In genomic region chr3:9204253-9205005, GRCh38 we compare ENCODE assay signal across 1 cellular context.
TF ChIP-seq lines count a peak whose summit lies in the region.

No MANE protein-coding gene starts in this region.

TF ChIP-seq in HepG2, 621 proteins besides CTCF, POLR2A, EP300 and RAD21 (continued from another document and continues in another):
- TF ChIP-seq, protein P1, sequence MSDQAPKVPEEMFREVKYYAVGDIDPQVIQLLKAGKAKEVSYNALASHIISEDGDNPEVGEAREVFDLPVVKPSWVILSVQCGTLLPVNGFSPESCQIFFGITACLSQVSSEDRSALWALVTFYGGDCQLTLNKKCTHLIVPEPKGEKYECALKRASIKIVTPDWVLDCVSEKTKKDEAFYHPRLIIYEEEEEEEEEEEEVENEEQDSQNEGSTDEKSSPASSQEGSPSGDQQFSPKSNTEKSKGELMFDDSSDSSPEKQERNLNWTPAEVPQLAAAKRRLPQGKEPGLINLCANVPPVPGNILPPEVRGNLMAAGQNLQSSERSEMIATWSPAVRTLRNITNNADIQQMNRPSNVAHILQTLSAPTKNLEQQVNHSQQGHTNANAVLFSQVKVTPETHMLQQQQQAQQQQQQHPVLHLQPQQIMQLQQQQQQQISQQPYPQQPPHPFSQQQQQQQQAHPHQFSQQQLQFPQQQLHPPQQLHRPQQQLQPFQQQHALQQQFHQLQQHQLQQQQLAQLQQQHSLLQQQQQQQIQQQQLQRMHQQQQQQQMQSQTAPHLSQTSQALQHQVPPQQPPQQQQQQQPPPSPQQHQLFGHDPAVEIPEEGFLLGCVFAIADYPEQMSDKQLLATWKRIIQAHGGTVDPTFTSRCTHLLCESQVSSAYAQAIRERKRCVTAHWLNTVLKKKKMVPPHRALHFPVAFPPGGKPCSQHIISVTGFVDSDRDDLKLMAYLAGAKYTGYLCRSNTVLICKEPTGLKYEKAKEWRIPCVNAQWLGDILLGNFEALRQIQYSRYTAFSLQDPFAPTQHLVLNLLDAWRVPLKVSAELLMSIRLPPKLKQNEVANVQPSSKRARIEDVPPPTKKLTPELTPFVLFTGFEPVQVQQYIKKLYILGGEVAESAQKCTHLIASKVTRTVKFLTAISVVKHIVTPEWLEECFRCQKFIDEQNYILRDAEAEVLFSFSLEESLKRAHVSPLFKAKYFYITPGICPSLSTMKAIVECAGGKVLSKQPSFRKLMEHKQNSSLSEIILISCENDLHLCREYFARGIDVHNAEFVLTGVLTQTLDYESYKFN (CRISPR knock-in tag; conservative IDR thresholded peaks at IDR 0.05): peak; percentile 88
- TF ChIP-seq FOXK2 (IDR thresholded peaks at IDR 0.05) (no peak), TRIM22 (IDR thresholded peaks at IDR 0.05) (no peak), GTF2F1 (IDR thresholded peaks at IDR 0.05; ENCODE audit: low read length) (no peak), SPEN (CRISPR knock-in tag; IDR thresholded peaks at IDR 0.05; ENCODE audit: low read depth) (no peak), RAD51 (IDR thresholded peaks at IDR 0.05; ENCODE audit: borderline replicate concordance) (no peak), EZH2 (conservative IDR thresholded peaks at IDR 0.05; ENCODE audit: low read depth, low read length) (no peak), MYC (CRISPR knock-in tag; IDR thresholded peaks at IDR 0.05; ENCODE audit: borderline replicate concordance) (peak; percentile 58; the same call in 1 of the 2 replicates), MEIS2 (CRISPR knock-in tag; IDR thresholded peaks at IDR 0.05) (peak; percentile 57; the same call in 1 of the 2 replicates), SP4 (CRISPR knock-in tag; IDR thresholded peaks at IDR 0.05) (no peak), ZNF766 (CRISPR knock-in tag; IDR thresholded peaks at IDR 0.05; ENCODE audit: borderline replicate concordance) (0 out of 2 replicates have a peak, but pooled peaks have one; percentile 60), ARNTL (CRISPR knock-in tag; IDR thresholded peaks at IDR 0.05) (0 out of 2 replicates have a peak, but pooled peaks have one; percentile 24), DR1 (CRISPR knock-in tag; IDR thresholded peaks at IDR 0.05) (no peak), IRF9 (CRISPR knock-in tag; IDR thresholded peaks at IDR 0.05; ENCODE audit: borderline replicate concordance) (no peak), REPIN1 (CRISPR knock-in tag; IDR thresholded peaks at IDR 0.05; ENCODE audit: borderline replicate concordance, low read depth) (no peak; the same call in 1 of the 2 replicates), TFAP4 (IDR thresholded peaks at IDR 0.05; ENCODE audit: borderline replicate concordance, low read depth) (peak; percentile 41; the same call in 1 of the 2 replicates), DMAP1 (CRISPR knock-in tag; IDR thresholded peaks at IDR 0.05) (no peak), STAT5B (CRISPR knock-in tag; IDR thresholded peaks at IDR 0.05) (no peak), PLSCR1 (CRISPR knock-in tag; IDR thresholded peaks at IDR 0.05; ENCODE audit: borderline replicate concordance) (no peak), HOXA9 (CRISPR knock-in tag; IDR thresholded peaks at IDR 0.05; ENCODE audit: borderline replicate concordance) (no peak), ZNF275 (CRISPR knock-in tag; IDR thresholded peaks at IDR 0.05; ENCODE audit: borderline replicate concordance) (0 out of 2 replicates have a peak, but pooled peaks have one; percentile 56), BCL6 (CRISPR knock-in tag; IDR thresholded peaks at IDR 0.05) (no peak; the same call in 1 of the 2 replicates), GATAD2A (CRISPR knock-in tag; IDR thresholded peaks at IDR 0.05) (peak; percentile 80), BRD4 (CRISPR knock-in tag; IDR thresholded peaks at IDR 0.05) (no peak), ZNF20 (CRISPR knock-in tag; IDR thresholded peaks at IDR 0.05) (no peak), ZNF3 (CRISPR knock-in tag; IDR thresholded peaks at IDR 0.05) (no peak), CCAR2 (optimal IDR thresholded peaks at IDR 0.05; ENCODE audit: low read depth, low read length) (no peak), ISL2 (CRISPR knock-in tag; IDR thresholded peaks at IDR 0.05) (peak; percentile 48; the same call in 1 of the 2 replicates), TBP (CRISPR knock-in tag; IDR thresholded peaks at IDR 0.05) (no peak), HOXD1 (CRISPR knock-in tag; IDR thresholded peaks at IDR 0.05) (0 out of 2 replicates have a peak, but pooled peaks have one; percentile 25), SETDB1 (CRISPR knock-in tag; IDR thresholded peaks at IDR 0.05; ENCODE audit: borderline replicate concordance) (no peak), ZBTB7A (CRISPR knock-in tag; IDR thresholded peaks at IDR 0.05) (no peak), SUZ12 (IDR thresholded peaks at IDR 0.05; ENCODE audit: low read depth, low read length) (no peak)
- TF ChIP-seq, protein P2, sequence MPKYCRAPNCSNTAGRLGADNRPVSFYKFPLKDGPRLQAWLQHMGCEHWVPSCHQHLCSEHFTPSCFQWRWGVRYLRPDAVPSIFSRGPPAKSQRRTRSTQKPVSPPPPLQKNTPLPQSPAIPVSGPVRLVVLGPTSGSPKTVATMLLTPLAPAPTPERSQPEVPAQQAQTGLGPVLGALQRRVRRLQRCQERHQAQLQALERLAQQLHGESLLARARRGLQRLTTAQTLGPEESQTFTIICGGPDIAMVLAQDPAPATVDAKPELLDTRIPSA (CRISPR knock-in tag; IDR thresholded peaks at IDR 0.05; ENCODE audit: borderline replicate concordance): no peak
- TF ChIP-seq, protein P3, sequence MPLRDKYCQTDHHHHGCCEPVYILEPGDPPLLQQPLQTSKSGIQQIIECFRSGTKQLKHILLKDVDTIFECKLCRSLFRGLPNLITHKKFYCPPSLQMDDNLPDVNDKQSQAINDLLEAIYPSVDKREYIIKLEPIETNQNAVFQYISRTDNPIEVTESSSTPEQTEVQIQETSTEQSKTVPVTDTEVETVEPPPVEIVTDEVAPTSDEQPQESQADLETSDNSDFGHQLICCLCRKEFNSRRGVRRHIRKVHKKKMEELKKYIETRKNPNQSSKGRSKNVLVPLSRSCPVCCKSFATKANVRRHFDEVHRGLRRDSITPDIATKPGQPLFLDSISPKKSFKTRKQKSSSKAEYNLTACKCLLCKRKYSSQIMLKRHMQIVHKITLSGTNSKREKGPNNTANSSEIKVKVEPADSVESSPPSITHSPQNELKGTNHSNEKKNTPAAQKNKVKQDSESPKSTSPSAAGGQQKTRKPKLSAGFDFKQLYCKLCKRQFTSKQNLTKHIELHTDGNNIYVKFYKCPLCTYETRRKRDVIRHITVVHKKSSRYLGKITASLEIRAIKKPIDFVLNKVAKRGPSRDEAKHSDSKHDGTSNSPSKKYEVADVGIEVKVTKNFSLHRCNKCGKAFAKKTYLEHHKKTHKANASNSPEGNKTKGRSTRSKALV (CRISPR knock-in tag; IDR thresholded peaks at IDR 0.05): no peak
- TF ChIP-seq, protein P4, sequence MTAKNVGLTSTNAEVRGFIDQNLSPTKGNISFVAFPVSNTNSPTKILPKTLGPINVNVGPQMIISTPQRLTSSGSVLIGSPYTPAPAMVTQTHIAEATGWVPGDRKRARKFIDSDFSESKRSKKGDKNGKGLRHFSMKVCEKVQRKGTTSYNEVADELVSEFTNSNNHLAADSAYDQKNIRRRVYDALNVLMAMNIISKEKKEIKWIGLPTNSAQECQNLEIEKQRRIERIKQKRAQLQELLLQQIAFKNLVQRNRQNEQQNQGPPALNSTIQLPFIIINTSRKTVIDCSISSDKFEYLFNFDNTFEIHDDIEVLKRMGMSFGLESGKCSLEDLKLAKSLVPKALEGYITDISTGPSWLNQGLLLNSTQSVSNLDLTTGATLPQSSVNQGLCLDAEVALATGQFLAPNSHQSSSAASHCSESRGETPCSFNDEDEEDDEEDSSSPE (CRISPR knock-in tag; IDR thresholded peaks at IDR 0.05): 0 out of 2 replicates have a peak, but pooled peaks have one; percentile 21
- TF ChIP-seq, protein P5, sequence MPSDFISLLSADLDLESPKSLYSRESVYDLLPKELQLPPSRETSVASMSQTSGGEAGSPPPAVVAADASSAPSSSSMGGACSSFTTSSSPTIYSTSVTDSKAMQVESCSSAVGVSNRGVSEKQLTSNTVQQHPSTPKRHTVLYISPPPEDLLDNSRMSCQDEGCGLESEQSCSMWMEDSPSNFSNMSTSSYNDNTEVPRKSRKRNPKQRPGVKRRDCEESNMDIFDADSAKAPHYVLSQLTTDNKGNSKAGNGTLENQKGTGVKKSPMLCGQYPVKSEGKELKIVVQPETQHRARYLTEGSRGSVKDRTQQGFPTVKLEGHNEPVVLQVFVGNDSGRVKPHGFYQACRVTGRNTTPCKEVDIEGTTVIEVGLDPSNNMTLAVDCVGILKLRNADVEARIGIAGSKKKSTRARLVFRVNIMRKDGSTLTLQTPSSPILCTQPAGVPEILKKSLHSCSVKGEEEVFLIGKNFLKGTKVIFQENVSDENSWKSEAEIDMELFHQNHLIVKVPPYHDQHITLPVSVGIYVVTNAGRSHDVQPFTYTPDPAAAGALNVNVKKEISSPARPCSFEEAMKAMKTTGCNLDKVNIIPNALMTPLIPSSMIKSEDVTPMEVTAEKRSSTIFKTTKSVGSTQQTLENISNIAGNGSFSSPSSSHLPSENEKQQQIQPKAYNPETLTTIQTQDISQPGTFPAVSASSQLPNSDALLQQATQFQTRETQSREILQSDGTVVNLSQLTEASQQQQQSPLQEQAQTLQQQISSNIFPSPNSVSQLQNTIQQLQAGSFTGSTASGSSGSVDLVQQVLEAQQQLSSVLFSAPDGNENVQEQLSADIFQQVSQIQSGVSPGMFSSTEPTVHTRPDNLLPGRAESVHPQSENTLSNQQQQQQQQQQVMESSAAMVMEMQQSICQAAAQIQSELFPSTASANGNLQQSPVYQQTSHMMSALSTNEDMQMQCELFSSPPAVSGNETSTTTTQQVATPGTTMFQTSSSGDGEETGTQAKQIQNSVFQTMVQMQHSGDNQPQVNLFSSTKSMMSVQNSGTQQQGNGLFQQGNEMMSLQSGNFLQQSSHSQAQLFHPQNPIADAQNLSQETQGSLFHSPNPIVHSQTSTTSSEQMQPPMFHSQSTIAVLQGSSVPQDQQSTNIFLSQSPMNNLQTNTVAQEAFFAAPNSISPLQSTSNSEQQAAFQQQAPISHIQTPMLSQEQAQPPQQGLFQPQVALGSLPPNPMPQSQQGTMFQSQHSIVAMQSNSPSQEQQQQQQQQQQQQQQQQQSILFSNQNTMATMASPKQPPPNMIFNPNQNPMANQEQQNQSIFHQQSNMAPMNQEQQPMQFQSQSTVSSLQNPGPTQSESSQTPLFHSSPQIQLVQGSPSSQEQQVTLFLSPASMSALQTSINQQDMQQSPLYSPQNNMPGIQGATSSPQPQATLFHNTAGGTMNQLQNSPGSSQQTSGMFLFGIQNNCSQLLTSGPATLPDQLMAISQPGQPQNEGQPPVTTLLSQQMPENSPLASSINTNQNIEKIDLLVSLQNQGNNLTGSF (CRISPR knock-in tag; IDR thresholded peaks at IDR 0.05): no peak
